ENCODE assay signal across 12 cellular contexts in the genomic region with DNA sequence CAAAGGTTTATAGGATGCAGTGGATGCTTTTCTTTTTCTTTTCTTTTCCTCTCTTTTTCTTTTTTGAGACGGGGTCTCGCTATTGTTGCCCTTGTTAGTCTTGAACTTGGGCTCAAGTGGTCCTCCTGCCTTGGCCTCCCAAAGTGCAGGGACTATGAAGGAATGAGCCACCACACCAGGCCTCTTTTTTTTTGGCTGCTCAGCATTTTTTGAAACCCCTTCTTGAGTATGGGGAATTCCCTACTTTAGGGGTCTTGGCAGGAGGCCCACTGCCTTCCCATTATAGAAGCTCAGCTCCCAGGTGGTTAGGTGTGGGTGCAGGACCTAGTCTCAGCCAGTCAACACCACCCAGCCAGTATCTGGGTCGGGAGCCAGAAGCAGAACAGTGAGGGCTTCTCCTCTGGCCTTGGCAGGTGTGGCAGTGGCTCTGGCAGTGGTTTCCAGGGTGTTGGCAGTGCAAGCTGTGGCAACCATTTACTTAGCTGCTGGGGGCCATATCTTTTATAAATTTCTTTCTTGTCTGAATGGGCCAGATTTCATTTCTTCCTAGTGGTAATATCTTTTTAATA.
"Had no signal": no experiment of that assay in that cellular context is flagged by ENCODE, and none has a peak within 500 bp of the region (broad histone marks: within the 10 kb centered on the region; RNA-seq: fewer than 3 reads in every experiment).

No MANE protein-coding gene starts in this region.

- H3K4me1 ChIP-seq: neural progenitor cell, transverse colon had no signal

- FAIRE-seq: bronchial epithelial cell, islet of Langerhans, small intestine had no signal

- H3K9ac ChIP-seq: neural progenitor cell had no signal

- DNase-seq: activated CD4-positive, alpha-beta T cell treated with anti-CD3 and anti-CD28 coated beads, Interleukin-2, amount 50 U/mL, for 4 hours; activated effector memory CD4-positive, alpha-beta T cell treated with Interleukin-2 at 50 U/mL for 16 hours; activated naive CD8-positive, alpha-beta T cell treated with anti-CD3 and anti-CD28 coated beads for 36 hours; activated T-cell treated with anti-CD3 and anti-CD28 coated beads, Interleukin-2, amount 50 U/mL, for 24 hours; foreskin melanocyte; ovary; small intestine; transverse colon had no signal

- H2AFZ ChIP-seq: neural progenitor cell had no signal

- H3K4me3 ChIP-seq: neural progenitor cell, ovary, transverse colon had no signal

- H3K9me3 ChIP-seq: ovary, transverse colon had no signal

- ATAC-seq: SK-N-SH treated with all-trans-retinoic acid at 6 μM for 48 hours had no signal

- H3K27me3 ChIP-seq: neural progenitor cell, ovary, transverse colon had no signal

- H3K27ac ChIP-seq: neural progenitor cell, ovary, transverse colon had no signal

- H3K4me2 ChIP-seq: neural progenitor cell had no signal

- H3K36me3 ChIP-seq: neural progenitor cell, ovary, transverse colon had no signal
